Comparison of ENCODE assay signal across 11 cellular contexts in genomic region chr6:127518212-127518709, GRCh38. TPM values are rescaled to one million over a fixed set of nuclear protein-coding genes. Genes with fewer than 3 reads are reported as not detected.
DNase-seq lines count a peak whose midpoint lies in the region; ATAC-seq and TF ChIP-seq lines count a peak whose summit lies in the region.
"Had no signal": no experiment of that assay in that cellular context is flagged by ENCODE, and none has a peak within 500 bp of the region (broad histone marks: within the 10 kb centered on the region; RNA-seq: fewer than 3 reads in every experiment).

No MANE protein-coding gene starts in this region.

- POLR2A ChIA-PET in CD4-positive, alpha-beta memory T cell (lab: Charles Lee; ENCODE audit: partially characterized antibody): no interaction called here
- POLR2A ChIA-PET in IMR-90 (lab: Charles Lee; ENCODE audit: unreplicated experiment): no interaction called here

- no peak overlapping the region for H3K56ac ChIP-seq in IMR-90 (ENCODE audit: extremely low read depth, insufficient read depth, low read length)

- in situ Hi-C loops in IMR-90 (cut with MboI; ENCODE audit: low sequenced_read_pairs): no loop called here

- intact Hi-C loops in CD4-positive, alpha-beta memory T cell (cut with micrococcal nuclease): loop anchor here (5.0 kb wide), 1 partner anchor 1736 kb away; no protein-coding TSS in a partner anchor
- intact Hi-C loops in IMR-90 (cut with micrococcal nuclease): loop anchor here (5.0 kb wide), 2 partner anchors 36 to 216 kb away; no protein-coding TSS in a partner anchor
- intact Hi-C loops in activated T-helper 2 cell treated with anti-CD3 and anti-CD28 coated beads, Interferon-gamma antibody, Interleukin-2, Interleukin-4, amounts not matched to agents 10 μg/mL and 5 μg/mL and 100 μg/mL, durations not matched to agents 14 hours and 24 hours and 36 hours (cut with micrococcal nuclease): loop anchor here (2.0 to 5.0 kb wide), 2 partner anchors 21 to 216 kb away; no protein-coding TSS in a partner anchor
- intact Hi-C loops in body of pancreas (cut with DNase I): no loop called here

- peaks cover 24 to 51% (median 38%) of the 10 kb centered on the region in 4 donors for H3K4me1 Mint-ChIP-seq in CD4-positive, alpha-beta memory T cell
- peaks cover 48% of the 10 kb centered on the region for H3K4me1 Mint-ChIP-seq in activated T-helper 2 cell treated with anti-CD3 and anti-CD28 coated beads, Interferon-gamma antibody, Interleukin-2, Interleukin-4, amounts not matched to agents 10 μg/mL and 5 μg/mL and 100 μg/mL, durations not matched to agents 14 hours and 24 hours and 36 hours (ENCODE audit: low read depth)

- TF ChIP-seq POLR2A in IMR-90 (IDR thresholded peaks at IDR 0.05; ENCODE audit: low read depth, low read length) (no peak), body of pancreas (IDR thresholded peaks at IDR 0.05) (no peak)

- no peak overlapping the region for H2BK5ac ChIP-seq in IMR-90 (ENCODE audit: low read depth, low read length, poor library complexity, severe bottlenecking)

- peaks cover 40% of the 10 kb centered on the region for H3K4me1 ChIP-seq in CD4-positive, alpha-beta memory T cell (ENCODE audit: insufficient read depth, low read length)
- peaks cover 5% of the 10 kb centered on the region; the same call in 1 of the 2 replicates for H3K4me1 ChIP-seq in IMR-90 (ENCODE audit: control insufficient read depth, insufficient read depth, low read length)
- H3K4me1 ChIP-seq in MM.1S (ENCODE audit: low read length): no peaks in the 10 kb centered on the region
- peaks cover 33% of the 10 kb centered on the region for H3K4me1 ChIP-seq in body of pancreas

- 5% methylated on average over 7 of the region's 10 CpGs; no CpG with 5 or more reads in 1 of the 2 experiments for WGBS in IMR-90 (ENCODE audit: extremely low coverage in 2 of 2, insufficient read length in 1 of 2), 2 experiments
- 8 to 14% methylated on average over 10 of the region's 10 CpGs for WGBS in body of pancreas, 2 donors

- peaks cover 4% of the 10 kb centered on the region; the same call in 1 of the 2 replicates for H3K9me1 ChIP-seq in IMR-90 (ENCODE audit: insufficient read depth, low read length)

- no peaks in the 10 kb centered on the region for H3K9me2 ChIP-seq in MM.1S (replicated peaks; ENCODE audit: insufficient read depth, low read length)

- H3K23ac ChIP-seq in IMR-90 (ENCODE audit: low read depth, low read length): 0 out of 2 replicates have a peak overlapping the region, but pooled peaks have one; percentile 3

- H3K14ac ChIP-seq in IMR-90 (replicated peaks; ENCODE audit: low read depth, low read length): no peak overlapping the region

- H3K79me2 ChIP-seq in MM.1S (ENCODE audit: low read length): no peaks in the 10 kb centered on the region

- no peak overlapping the region for H2BK20ac ChIP-seq in IMR-90 (ENCODE audit: low read depth, low read length)

- no peak overlapping the region for H2AK5ac ChIP-seq in IMR-90 (ENCODE audit: low read depth, low read length)

- H2AFZ ChIP-seq in IMR-90 (replicated peaks; ENCODE audit: low read length, poor library complexity): peak overlapping the region; percentile 82
- H2AFZ ChIP-seq in MM.1S (ENCODE audit: low read length): no peak overlapping the region

- H3K4me3 ChIP-seq in CD4-positive, alpha-beta memory T cell (ENCODE audit: low read length in 2 of 2): peak overlapping the region in 1 of 2 donors; percentile 33
- H3K4me3 ChIP-seq in IMR-90 (ENCODE audit: insufficient read depth, low read depth, low read length) (peak overlapping the region; percentile 17), MM.1S (ENCODE audit: low read length) (no peak overlapping the region), body of pancreas (no peak overlapping the region)
- H3K4me3 ChIP-seq: vagina had no signal

- H3K18ac ChIP-seq in IMR-90 (ENCODE audit: low read depth, low read length): no peak overlapping the region

- 0 out of 4 replicates have a peak, but pooled peaks cover 0 to 8% of the 10 kb centered on the region in 2 experiments for H3K79me1 ChIP-seq in IMR-90 (ENCODE audit: low read depth in 1 of 2, low read length in 2 of 2)

- H4K20me1 ChIP-seq in IMR-90 (ENCODE audit: insufficient read depth, low read length): no peaks in the 10 kb centered on the region
- H4K20me1 ChIP-seq in MM.1S (ENCODE audit: insufficient read depth, low read length): no peaks in the 10 kb centered on the region

- no peak overlapping the region for H4K8ac ChIP-seq in IMR-90 (ENCODE audit: low read depth in 2 of 2, low read length in 2 of 2)

- H3K9ac ChIP-seq in IMR-90 (ENCODE audit: low read depth, low read length): no peak overlapping the region
- no peak overlapping the region for H3K9ac ChIP-seq in MM.1S (ENCODE audit: low read length)

- H3K27ac Mint-ChIP-seq in CD4-positive, alpha-beta memory T cell: peak overlapping the region in 1 of 7 donors; percentile 34
- peak overlapping the region; percentile 86 for H3K27ac Mint-ChIP-seq in activated T-helper 2 cell treated with anti-CD3 and anti-CD28 coated beads, Interferon-gamma antibody, Interleukin-2, Interleukin-4, amounts not matched to agents 10 μg/mL and 5 μg/mL and 100 μg/mL, durations not matched to agents 14 hours and 24 hours and 36 hours
- H3K27ac Mint-ChIP-seq: IgD-negative memory B cell had no signal

- no peak for TF ChIP-seq CTCF in IMR-90 (conservative IDR thresholded peaks at IDR 0.05; ENCODE audit: low read depth, low read length)
- TF ChIP-seq CTCF in MM.1S (IDR thresholded peaks at IDR 0.05; ENCODE audit: low read length): no peak
- no peak for TF ChIP-seq CTCF in body of pancreas (IDR thresholded peaks at IDR 0.05)

- BruUV-seq in IMR-90 (replicated peaks; lab: Mats Ljungman, UMichigan): no TSS peak

- no peak overlapping the region for H2BK15ac ChIP-seq in IMR-90 (ENCODE audit: low read depth, low read length)

- H3K4me2 ChIP-seq in IMR-90 (ENCODE audit: low read depth, low read length) (peak overlapping the region; percentile 73), MM.1S (ENCODE audit: low read depth, low read length) (no peak overlapping the region)

- dilution Hi-C loops in IMR-90 (cut with HindIII; ENCODE audit: low sequenced_read_pairs, unreplicated experiment): no loop called here

- peaks cover 22% of the 10 kb centered on the region for H3K27me3 ChIP-seq in CD4-positive, alpha-beta memory T cell (ENCODE audit: insufficient read depth, low read length)
- H3K27me3 ChIP-seq in IMR-90 (ENCODE audit: control insufficient read depth, insufficient read depth, low read length): 0 out of 2 replicates have a peak, but pooled peaks cover 3% of the 10 kb centered on the region
- no peaks in the 10 kb centered on the region for H3K27me3 ChIP-seq in MM.1S (replicated peaks; ENCODE audit: insufficient read depth, low read length)
- peaks cover 0 to 31% of the 10 kb centered on the region in 2 donors for H3K27me3 ChIP-seq in body of pancreas
- H3K27me3 ChIP-seq: vagina had no signal

- no peak overlapping the region for H3K4ac ChIP-seq in IMR-90 (ENCODE audit: low read depth, low read length)

- H3F3A ChIP-seq in MM.1S (ENCODE audit: insufficient read depth, low read length): no peaks in the 10 kb centered on the region

- no peak for TF ChIP-seq RAD21 in IMR-90 (IDR thresholded peaks at IDR 0.05; ENCODE audit: low read length)

- no peaks in the 10 kb centered on the region for H3K9me3 ChIP-seq in CD4-positive, alpha-beta memory T cell (ENCODE audit: control insufficient read depth in 1 of 2, low read length in 2 of 2)
- H3K9me3 ChIP-seq in IMR-90 (ENCODE audit: control insufficient read depth, insufficient read depth, low read length): no peaks in the 10 kb centered on the region
- H3K9me3 ChIP-seq in MM.1S (replicated peaks; ENCODE audit: insufficient read depth, low read length): no peaks in the 10 kb centered on the region
- H3K9me3 ChIP-seq in body of pancreas: no peaks in the 10 kb centered on the region
- H3K9me3 ChIP-seq: vagina had no signal

- no peak overlapping the region for H4K91ac ChIP-seq in IMR-90 (ENCODE audit: insufficient read depth, low read depth, low read length)

- CTCF ChIA-PET in CD4-positive, alpha-beta memory T cell (lab: Charles Lee; ENCODE audit: partially characterized antibody): interaction anchor here (1.0 to 9.0 kb wide), 7 partner anchors 11 to 58 kb away, joined by 3 to 125 read pairs (median 44); no protein-coding TSS in a partner anchor
- CTCF ChIA-PET in IMR-90 (lab: Yijun Ruan, JAX): no interaction called here

- no peak overlapping the region for H4K5ac ChIP-seq in IMR-90 (ENCODE audit: low read depth, low read length)

- no peaks in the 10 kb centered on the region for H3K36me3 ChIP-seq in CD4-positive, alpha-beta memory T cell (ENCODE audit: insufficient read depth, low read length)
- no peaks in the 10 kb centered on the region for H3K36me3 ChIP-seq in IMR-90 (ENCODE audit: control insufficient read depth, insufficient read depth, low read length)
- no peaks in the 10 kb centered on the region for H3K36me3 ChIP-seq in MM.1S (replicated peaks; ENCODE audit: insufficient read depth, low read length)
- H3K36me3 ChIP-seq in body of pancreas (replicated peaks in 1 of 2; ENCODE audit: insufficient read depth in 1 of 2, low read depth in 2 of 2): no peaks in the 10 kb centered on the region
- H3K36me3 ChIP-seq: vagina had no signal

- H3K4me3 Mint-ChIP-seq in CD4-positive, alpha-beta memory T cell: peak overlapping the region; percentile 69 to 84 (median 76)
- H3K4me3 Mint-ChIP-seq in activated T-helper 2 cell treated with anti-CD3 and anti-CD28 coated beads, Interferon-gamma antibody, Interleukin-2, Interleukin-4, amounts not matched to agents 10 μg/mL and 5 μg/mL and 100 μg/mL, durations not matched to agents 14 hours and 24 hours and 36 hours (ENCODE audit: low read depth): peak overlapping the region; percentile 86

- peaks cover 0 to 5% of the 10 kb centered on the region in 2 donors for H3K36me3 Mint-ChIP-seq in CD4-positive, alpha-beta memory T cell
- H3K36me3 Mint-ChIP-seq in activated T-helper 2 cell treated with anti-CD3 and anti-CD28 coated beads, Interferon-gamma antibody, Interleukin-2, Interleukin-4, amounts not matched to agents 10 μg/mL and 5 μg/mL and 100 μg/mL, durations not matched to agents 14 hours and 24 hours and 36 hours (ENCODE audit: low read depth): peaks cover 26% of the 10 kb centered on the region
- H3K36me3 Mint-ChIP-seq: IgD-negative memory B cell had no signal

- no peak overlapping the region for H2BK120ac ChIP-seq in IMR-90 (ENCODE audit: low read depth, low read length)

- no peak overlapping the region for H3K27ac ChIP-seq in CD4-positive, alpha-beta memory T cell (ENCODE audit: low read depth, low read length)
- no peak overlapping the region for H3K27ac ChIP-seq in IMR-90 (ENCODE audit: insufficient read depth, low read length)
- H3K27ac ChIP-seq in MM.1S (ENCODE audit: low read length): no peak overlapping the region
- H3K27ac ChIP-seq in body of pancreas: no peak overlapping the region
- H3K27ac ChIP-seq: vagina had no signal

- no peak for DNase-seq in CD4-positive, alpha-beta memory T cell
- DNase-seq in IMR-90 (no peak), left kidney (ENCODE audit: low read depth, low spot score) (peak; percentile 16), COLO829 (ENCODE audit: low spot score) (no peak), MM.1S (no peak), body of pancreas (no peak)
- no peak for DNase-seq in activated T-helper 2 cell treated with anti-CD3 and anti-CD28 coated beads, Interferon-gamma antibody, Interleukin-2, Interleukin-4, amounts not matched to agents 10 μg/mL and 5 μg/mL and 100 μg/mL, durations not matched to agents 14 hours and 24 hours and 36 hours (ENCODE audit: low spot score)
- DNase-seq: effector CD8-positive, alpha-beta T cell had no signal

- H3K27me3 Mint-ChIP-seq in CD4-positive, alpha-beta memory T cell: peaks cover 17 to 32% of the 10 kb centered on the region in 2 donors
- H3K27me3 Mint-ChIP-seq in activated T-helper 2 cell treated with anti-CD3 and anti-CD28 coated beads, Interferon-gamma antibody, Interleukin-2, Interleukin-4, amounts not matched to agents 10 μg/mL and 5 μg/mL and 100 μg/mL, durations not matched to agents 14 hours and 24 hours and 36 hours (ENCODE audit: low read depth): peaks cover 19% of the 10 kb centered on the region

- ATAC-seq in IMR-90 (ENCODE audit: low read depth) (no peak), HG03025 (IDR thresholded peaks at IDR 0.05; ENCODE audit: low FRiP score, unreplicated experiment) (no peak), body of pancreas (no peak)

- no peaks in the 10 kb centered on the region for H3K9me3 Mint-ChIP-seq in CD4-positive, alpha-beta memory T cell
- H3K9me3 Mint-ChIP-seq in activated T-helper 2 cell treated with anti-CD3 and anti-CD28 coated beads, Interferon-gamma antibody, Interleukin-2, Interleukin-4, amounts not matched to agents 10 μg/mL and 5 μg/mL and 100 μg/mL, durations not matched to agents 14 hours and 24 hours and 36 hours: no peaks in the 10 kb centered on the region
- H3K9me3 Mint-ChIP-seq: IgD-negative memory B cell had no signal

- no peak overlapping the region for H2AK9ac ChIP-seq in IMR-90 (replicated peaks; ENCODE audit: low read depth, low read length, poor library complexity)

RNA-seq across cellular contexts. Expression of gene C6orf58, which starts 58.7 kb away (rescaled TPM):
- not detected for total RNA-seq in CD4-positive, alpha-beta memory T cell
- under 1 TPM in 1 of 2 donors, not detected in 1; 0.31 TPM for polyA plus RNA-seq in CD4-positive, alpha-beta memory T cell
- total RNA-seq in IMR-90 (2012; rRNA removed) (not detected in 2 replicates), body of pancreas (not detected)
- polyA plus RNA-seq in IMR-90 (2012; rRNA removed): 0.09 TPM in 1 of 2 replicates, not detected in the other
- polyA plus RNA-seq in IMR-90 (2012; cell fraction: cytosol; rRNA removed): not detected in 2 replicates
- polyA plus RNA-seq in IMR-90 (2012; cell fraction: nucleus; rRNA removed; ENCODE audit: low replicate concordance): not detected in 2 replicates
- not detected in 2 replicates for total RNA-seq in activated T-helper 2 cell treated with anti-CD3 and anti-CD28 coated beads, Interferon-gamma antibody, Interleukin-2, Interleukin-4, amounts not matched to agents 10 μg/mL and 5 μg/mL and 100 μg/mL, durations not matched to agents 14 hours and 24 hours and 36 hours
- total RNA-seq: vagina had no signal
- polyA plus RNA-seq: IgD-negative memory B cell had no signal

RNA-seq across cellular contexts. Expression of gene KIAA0408, which starts 59.1 kb away (rescaled TPM):
- total RNA-seq in CD4-positive, alpha-beta memory T cell: 1 to 10 TPM; 6.8 to 6.9 TPM
- polyA plus RNA-seq in CD4-positive, alpha-beta memory T cell: 1 to 10 TPM in 1 of 2 donors, not detected in 1; 1.8 TPM
- 0.83 and 0.90 TPM in 2 replicates for total RNA-seq in IMR-90 (2012; rRNA removed)
- polyA plus RNA-seq in IMR-90 (2012; rRNA removed): 1.4 and 2.9 TPM in 2 replicates
- polyA plus RNA-seq in IMR-90 (2012; cell fraction: cytosol; rRNA removed): 0.13 and 0.19 TPM in 2 replicates
- 1.1 and 12.2 TPM in 2 replicates for polyA plus RNA-seq in IMR-90 (2012; cell fraction: nucleus; rRNA removed; ENCODE audit: low replicate concordance)
- 18.5 and 19.6 TPM in 2 replicates for total RNA-seq in activated T-helper 2 cell treated with anti-CD3 and anti-CD28 coated beads, Interferon-gamma antibody, Interleukin-2, Interleukin-4, amounts not matched to agents 10 μg/mL and 5 μg/mL and 100 μg/mL, durations not matched to agents 14 hours and 24 hours and 36 hours
- 1 to 10 TPM; 1.3 TPM for total RNA-seq in body of pancreas
